13 cellular contexts compared by ENCODE assay signal in the genomic region with DNA sequence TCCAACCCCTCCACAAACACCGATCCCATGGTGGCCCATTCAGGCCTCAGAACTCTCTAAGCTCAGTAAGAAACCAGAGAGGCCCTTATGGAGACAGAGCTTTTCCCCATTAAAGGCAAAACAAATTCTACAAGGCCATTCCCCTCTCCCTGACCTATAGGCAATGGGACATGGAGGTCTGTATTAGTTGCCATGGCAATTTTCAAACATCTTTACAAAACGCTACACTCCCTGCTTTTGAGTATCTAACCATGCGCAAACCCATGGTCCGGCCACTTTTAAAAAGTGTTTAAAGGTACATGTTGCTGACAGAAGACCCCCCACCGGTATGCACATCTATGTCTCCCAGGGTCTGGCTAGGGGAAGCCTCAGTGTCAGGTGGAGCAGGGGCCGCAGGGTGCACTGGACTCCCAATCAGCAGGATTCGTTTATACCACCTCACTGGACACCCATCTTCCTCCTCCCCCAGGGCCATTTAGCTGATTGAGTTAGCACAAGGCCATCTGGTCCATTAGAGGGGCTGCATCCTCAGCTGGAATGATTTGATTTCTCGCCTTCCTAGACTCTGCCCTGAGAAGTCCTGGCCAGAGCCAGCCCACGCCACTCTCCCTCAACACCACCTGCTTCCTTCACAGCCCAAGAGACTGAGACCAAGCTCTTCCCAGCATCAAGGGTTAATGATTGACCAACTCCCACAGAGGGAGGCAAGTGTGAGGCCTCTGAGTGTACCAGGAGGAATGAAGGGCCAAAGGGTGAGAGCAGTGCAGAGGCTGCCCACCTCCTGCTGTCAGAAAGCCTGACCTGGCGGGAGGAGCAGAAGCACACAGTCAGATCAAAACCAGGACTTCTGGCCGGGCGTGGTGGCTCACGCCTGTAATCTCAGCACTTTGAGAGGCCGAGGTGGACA. TPM values are rescaled to one million over a fixed set of nuclear protein-coding genes. Genes with fewer than 3 reads are reported as not detected.
A peak's percentile ranks its signal among the peaks of the same experiment; 100 is the strongest.
DNase-seq lines count a peak whose midpoint lies in the region; ATAC-seq, FAIRE-seq and TF ChIP-seq lines count a peak whose summit lies in the region.
"Had no signal": no experiment of that assay in that cellular context is flagged by ENCODE, and none has a peak within 500 bp of the region (broad histone marks: within the 10 kb centered on the region; RNA-seq: fewer than 3 reads in every experiment).

No MANE protein-coding gene starts in this region.

- H3K27ac ChIP-seq in hepatocyte (peak overlapping the region; percentile 79), small intestine (ENCODE audit: low read depth in 1 of 2, low read length in 1 of 2) (peak overlapping the region; percentile 29 to 45)
- H3K27ac ChIP-seq: skin epidermis had no signal

- H3K36me3 ChIP-seq in H7 (replicated peaks; ENCODE audit: control insufficient read depth, insufficient read depth, low read length) (peaks cover 85% of the 10 kb centered on the region), hepatocyte (replicated peaks; ENCODE audit: insufficient read depth, low read depth) (no peaks in the 10 kb centered on the region), small intestine (ENCODE audit: control insufficient read depth in 2 of 2, insufficient read depth in 2 of 2, low read length in 2 of 2) (peaks cover 26% of the 10 kb centered on the region in 2 donors)

- no peaks in the 10 kb centered on the region for H3K9me2 ChIP-seq in hepatocyte (replicated peaks; ENCODE audit: insufficient read depth)

- peaks cover 6% of the 10 kb centered on the region for H4K20me1 ChIP-seq in hepatocyte (ENCODE audit: insufficient read depth, poor library complexity, severe bottlenecking)

- no peaks in the 10 kb centered on the region for H3K4me1 Mint-ChIP-seq in stimulated activated memory B cell treated with anti-CD40 and anti-IgM and Interleukin-4, amounts not matched to agents 10 μg/mL and 1 μg/mL and 100 μg/mL, for 72 hours
- no peaks in the 10 kb centered on the region for H3K4me1 Mint-ChIP-seq in activated naive CD4-positive, alpha-beta T cell treated with anti-CD3 and anti-CD28 coated beads, Interleukin-2, amount 10 ng/mL, durations not matched to agents 7 days and 5 days

- 67% methylated on average over 14 of the region's 14 CpGs for WGBS in hepatocyte (ENCODE audit: low lambda C conversion rate, missing lambda C conversion rate)
- WGBS in small intestine, 3 donors: 49 to 70% (median 49%) methylated on average over 14 of the region's 14 CpGs

- no peak for TF ChIP-seq CTCF in hepatocyte (IDR thresholded peaks at IDR 0.05; ENCODE audit: poor library complexity)

- H3K4me3 Mint-ChIP-seq in stimulated activated memory B cell treated with anti-CD40 and anti-IgM and Interleukin-4, amounts not matched to agents 10 μg/mL and 1 μg/mL and 100 μg/mL, for 72 hours: no peak overlapping the region
- H3K4me3 Mint-ChIP-seq in activated naive CD4-positive, alpha-beta T cell treated with anti-CD3 and anti-CD28 coated beads, Interleukin-2, amount 10 ng/mL, durations not matched to agents 7 days and 5 days: no peak overlapping the region
- H3K4me3 Mint-ChIP-seq: T-helper 2 cell treated with Interferon-gamma antibody and Interleukin-4, amounts not matched to agents 5 μg/mL and 100 μg/mL, for 36 hours had no signal

- intact Hi-C loops in head of caudate nucleus (cut with DNase I): no loop called here

- peaks cover 82% of the 10 kb centered on the region for H3K36me3 Mint-ChIP-seq in stimulated activated memory B cell treated with anti-CD40 and anti-IgM and Interleukin-4, amounts not matched to agents 10 μg/mL and 1 μg/mL and 100 μg/mL, for 72 hours
- H3K36me3 Mint-ChIP-seq in activated naive CD4-positive, alpha-beta T cell treated with anti-CD3 and anti-CD28 coated beads, Interleukin-2, amount 10 ng/mL, durations not matched to agents 7 days and 5 days: peaks cover 68% of the 10 kb centered on the region

- no peak overlapping the region for H2AFZ ChIP-seq in hepatocyte

- peak overlapping the region; percentile 23 for H3K4me2 ChIP-seq in hepatocyte

- no peaks in the 10 kb centered on the region for H3K27me3 Mint-ChIP-seq in stimulated activated memory B cell treated with anti-CD40 and anti-IgM and Interleukin-4, amounts not matched to agents 10 μg/mL and 1 μg/mL and 100 μg/mL, for 72 hours
- no peaks in the 10 kb centered on the region for H3K27me3 Mint-ChIP-seq in activated naive CD4-positive, alpha-beta T cell treated with anti-CD3 and anti-CD28 coated beads, Interleukin-2, amount 10 ng/mL, durations not matched to agents 7 days and 5 days

- H3K4me3 ChIP-seq in H7 (ENCODE audit: insufficient read depth, low read depth, low read length) (no peak overlapping the region), hepatocyte (no peak overlapping the region), small intestine (ENCODE audit: low read depth in 1 of 2, low read length in 2 of 2) (no peak overlapping the region)
- H3K4me3 ChIP-seq: skin epidermis had no signal

- H3K9me3 ChIP-seq in hepatocyte (ENCODE audit: low read depth) (no peaks in the 10 kb centered on the region), small intestine (ENCODE audit: control insufficient read depth, low read depth) (no peaks in the 10 kb centered on the region)

- peak; percentile 22 for DNase-seq in H7
- peak; percentile 85 for DNase-seq in hepatocyte (ENCODE audit: low spot score)
- peak; percentile 97 for DNase-seq in small intestine
- DNase-seq in head of caudate nucleus: no peak
- DNase-seq in activated naive CD4-positive, alpha-beta T cell treated with anti-CD3 and anti-CD28 coated beads, Interleukin-2, amount 10 ng/mL, durations not matched to agents 7 days and 5 days: no peak
- DNase-seq: amniotic stem cell, NCI-H1436 had no signal

- H3K4me1 ChIP-seq in hepatocyte (ENCODE audit: insufficient read depth) (peaks cover 12% of the 10 kb centered on the region), small intestine (ENCODE audit: control insufficient read depth in 2 of 2, insufficient read depth in 1 of 2, low read depth in 1 of 2, low read length in 1 of 2) (peaks cover 6 to 9% of the 10 kb centered on the region in 2 donors)

- H3K27ac Mint-ChIP-seq in stimulated activated memory B cell treated with anti-CD40 and anti-IgM and Interleukin-4, amounts not matched to agents 10 μg/mL and 1 μg/mL and 100 μg/mL, for 72 hours: no peak overlapping the region
- no peak overlapping the region for H3K27ac Mint-ChIP-seq in activated naive CD4-positive, alpha-beta T cell treated with anti-CD3 and anti-CD28 coated beads, Interleukin-2, amount 10 ng/mL, durations not matched to agents 7 days and 5 days
- H3K27ac Mint-ChIP-seq: T-helper 2 cell treated with Interferon-gamma antibody and Interleukin-4, amounts not matched to agents 5 μg/mL and 100 μg/mL, for 36 hours had no signal

- H3K27me3 ChIP-seq in H7 (ENCODE audit: control insufficient read depth, insufficient read depth, low read length) (no peaks in the 10 kb centered on the region), hepatocyte (no peaks in the 10 kb centered on the region), small intestine (ENCODE audit: control insufficient read depth in 2 of 2, insufficient read depth in 2 of 2, low read length in 2 of 2) (no peaks in the 10 kb centered on the region)

- CTCF ChIA-PET in activated naive CD4-positive, alpha-beta T cell treated with anti-CD3 and anti-CD28 coated beads, Interleukin-2, amount 10 ng/mL, durations not matched to agents 7 days and 5 days (lab: Charles Lee): no interaction called here

- ATAC-seq in SK-N-SH treated with all-trans-retinoic acid at 6 μM for 48 hours (peak; percentile 21), GM18517 (IDR thresholded peaks at IDR 0.05; ENCODE audit: unreplicated experiment) (no peak)
- no peak for ATAC-seq in stimulated activated memory B cell treated with anti-CD40 and anti-IgM and Interleukin-4, amounts not matched to agents 10 μg/mL and 1 μg/mL and 100 μg/mL, for 72 hours

- no peaks in the 10 kb centered on the region for H3K9me3 Mint-ChIP-seq in stimulated activated memory B cell treated with anti-CD40 and anti-IgM and Interleukin-4, amounts not matched to agents 10 μg/mL and 1 μg/mL and 100 μg/mL, for 72 hours
- no peaks in the 10 kb centered on the region for H3K9me3 Mint-ChIP-seq in activated naive CD4-positive, alpha-beta T cell treated with anti-CD3 and anti-CD28 coated beads, Interleukin-2, amount 10 ng/mL, durations not matched to agents 7 days and 5 days
- H3K9me3 Mint-ChIP-seq: T-helper 2 cell treated with Interferon-gamma antibody and Interleukin-4, amounts not matched to agents 5 μg/mL and 100 μg/mL, for 36 hours had no signal

- FAIRE-seq in small intestine (lab: Jason Lieb, UNC): no peak
- FAIRE-seq: endometrium had no signal

- peaks cover 30% of the 10 kb centered on the region for H3K79me2 ChIP-seq in hepatocyte

TF ChIP-seq in SK-N-SH treated with all-trans-retinoic acid at 6 μM for 48 hours, 23 proteins besides CTCF, POLR2A, EP300 and RAD21 (continues in another document):
- TF ChIP-seq TCF4 (CRISPR knock-in tag; IDR thresholded peaks at IDR 0.05; ENCODE audit: borderline replicate concordance) (peak; percentile 86), SNAI2 (CRISPR knock-in tag; IDR thresholded peaks at IDR 0.05) (peak; percentile 55; the same call in 1 of the 2 replicates), ZNF70 (CRISPR knock-in tag; IDR thresholded peaks at IDR 0.05) (no peak)
- TF ChIP-seq, protein P1, sequence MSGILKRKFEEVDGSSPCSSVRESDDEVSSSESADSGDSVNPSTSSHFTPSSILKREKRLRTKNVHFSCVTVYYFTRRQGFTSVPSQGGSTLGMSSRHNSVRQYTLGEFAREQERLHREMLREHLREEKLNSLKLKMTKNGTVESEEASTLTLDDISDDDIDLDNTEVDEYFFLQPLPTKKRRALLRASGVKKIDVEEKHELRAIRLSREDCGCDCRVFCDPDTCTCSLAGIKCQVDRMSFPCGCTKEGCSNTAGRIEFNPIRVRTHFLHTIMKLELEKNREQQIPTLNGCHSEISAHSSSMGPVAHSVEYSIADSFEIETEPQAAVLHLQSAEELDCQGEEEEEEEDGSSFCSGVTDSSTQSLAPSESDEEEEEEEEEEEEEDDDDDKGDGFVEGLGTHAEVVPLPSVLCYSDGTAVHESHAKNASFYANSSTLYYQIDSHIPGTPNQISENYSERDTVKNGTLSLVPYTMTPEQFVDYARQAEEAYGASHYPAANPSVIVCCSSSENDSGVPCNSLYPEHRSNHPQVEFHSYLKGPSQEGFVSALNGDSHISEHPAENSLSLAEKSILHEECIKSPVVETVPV (CRISPR knock-in tag; IDR thresholded peaks at IDR 0.05): no peak

RNA-seq across cellular contexts. Expression of a gene that starts 10.9 kb away (rescaled TPM):
- 235 and 260 TPM in 2 replicates for total RNA-seq in H7 (2014; rRNA removed; shearing (Covaris generic))
- 157 and 167 TPM in 2 replicates for total RNA-seq in hepatocyte
- polyA plus RNA-seq in hepatocyte: 82.1 and 101 TPM in 2 replicates
- polyA plus RNA-seq in small intestine: 10 to 100 TPM; 44.0 to 55.6 (median 53.2) TPM

RNA-seq across cellular contexts. Expression of a gene that starts 22.5 kb away (rescaled TPM):
- 0.28 and 0.85 TPM in 2 replicates for total RNA-seq in H7 (2014; rRNA removed; shearing (Covaris generic))
- 0.52 and 0.53 TPM in 2 replicates for total RNA-seq in hepatocyte
- polyA plus RNA-seq in hepatocyte (0.75 and 0.76 TPM in 2 replicates), small intestine (under 1 TPM in 1 of 3 donors, not detected in 2; 0.28 TPM)

RNA-seq across cellular contexts. Expression of a gene that starts 42.7 kb away (rescaled TPM):
- 14.7 and 18.1 TPM in 2 replicates for total RNA-seq in H7 (2014; rRNA removed; shearing (Covaris generic))
- total RNA-seq in hepatocyte: 21.5 and 25.2 TPM in 2 replicates
- 9.0 and 10.0 TPM in 2 replicates for polyA plus RNA-seq in hepatocyte
- polyA plus RNA-seq in small intestine: 1 to 10 TPM in 1 of 3 donors, not detected in 2; 1.7 TPM

RNA-seq across cellular contexts. Expression of a gene that starts 58.7 kb away (rescaled TPM):
- total RNA-seq in H7 (2014; rRNA removed; shearing (Covaris generic)): 32.8 and 46.1 TPM in 2 replicates
- total RNA-seq in hepatocyte: 59.8 and 61.4 TPM in 2 replicates
- 77.7 and 97.0 TPM in 2 replicates for polyA plus RNA-seq in hepatocyte
- 10 to 100 TPM; 13.2 to 37.4 (median 19.5) TPM for polyA plus RNA-seq in small intestine

Comparison
In these comparisons a context has a peak if more than half of its experiments do, and no peak if none do; other contexts are left out.
1. DNase-seq: peak in H7 (single experiment), hepatocyte (single experiment) and small intestine (single experiment); none in head of caudate nucleus (0 of 42) and activated naive CD4-positive, alpha-beta T cell treated with anti-CD3 and anti-CD28 coated beads, Interleukin-2, amount 10 ng/mL, durations not matched to agents 7 days and 5 days (single experiment).